In genomic region chr17:9241371-9241712, GRCh38 we compare ENCODE assay signal across 8 cellular contexts.
A peak's percentile ranks its signal among the peaks of the same experiment; 100 is the strongest.
DNase-seq lines count a peak whose midpoint lies in the region; ATAC-seq and TF ChIP-seq lines count a peak whose summit lies in the region.

No MANE protein-coding gene starts in this region.

- H3K27ac ChIP-seq in coronary artery (peak overlapping the region; percentile 98), subcutaneous abdominal adipose tissue (ENCODE audit: low read depth, low read length) (peak overlapping the region; percentile 94)

- peaks cover 1 to 6% (median 4%) of the 10 kb centered on the region in 3 donors for H3K4me1 Mint-ChIP-seq in IgD-negative memory B cell

- H3K9ac ChIP-seq in subcutaneous abdominal adipose tissue (ENCODE audit: low read length in 5 of 5): peak overlapping the region in 3 of 5 donors; percentile 42 to 77 (median 68)

- DNase-seq in coronary artery (ENCODE audit: low spot score): no peak
- DNase-seq in medulla oblongata (ENCODE audit: extremely low spot score): peak; percentile 88
- DNase-seq in DMS153 treated with DMSO at 0.1 percent for 48 hours (lab: John Stamatoyannopoulos, UW; ENCODE audit: unreplicated experiment): no peak
- no peak for DNase-seq in GM13976 (ENCODE audit: low spot score)
- no peak for DNase-seq in DMS53 treated with DMSO at 0.1 percent for 48 hours (lab: John Stamatoyannopoulos, UW; ENCODE audit: unreplicated experiment)

- no peak for TF ChIP-seq CTCF in coronary artery (IDR thresholded peaks at IDR 0.05)
- no peak for TF ChIP-seq CTCF in GM13976 (IDR thresholded peaks at IDR 0.05; ENCODE audit: borderline replicate concordance, control extremely low read depth, extremely low read depth, insufficient read depth, missing control alignments)

- no peaks in the 10 kb centered on the region for H3K36me3 ChIP-seq in subcutaneous abdominal adipose tissue (ENCODE audit: control insufficient read depth in 5 of 5, insufficient read depth in 5 of 5, low read length in 5 of 5)

- H3K4me3 ChIP-seq in coronary artery (peak overlapping the region; percentile 84), subcutaneous abdominal adipose tissue (ENCODE audit: low read depth in 1 of 5, low read length in 5 of 5) (peak overlapping the region in 1 of 5 donors; percentile 8)

- H3K4me3 Mint-ChIP-seq in IgD-negative memory B cell: peak overlapping the region; percentile 17 to 79 (median 64)

- no peaks in the 10 kb centered on the region for H3K9me3 Mint-ChIP-seq in IgD-negative memory B cell

- in situ Hi-C loops in GM13976 (cut with MboI; ENCODE audit: low sequenced_read_pairs, unreplicated experiment): no loop called here

- peaks cover 0 to 3% (median 0%) of the 10 kb centered on the region in 5 donors for H3K9me3 ChIP-seq in subcutaneous abdominal adipose tissue (ENCODE audit: control insufficient read depth in 5 of 5, low read length in 5 of 5)

- H3K36me3 Mint-ChIP-seq in IgD-negative memory B cell: peaks cover 2% of the 10 kb centered on the region

- no peaks in the 10 kb centered on the region for H3K27me3 ChIP-seq in subcutaneous abdominal adipose tissue (ENCODE audit: control insufficient read depth in 5 of 5, insufficient read depth in 4 of 5, low read length in 5 of 5)

- H3K27ac Mint-ChIP-seq in IgD-negative memory B cell: peak overlapping the region; percentile 8 to 47 (median 25)

- no peak for ATAC-seq in GM21515 (IDR thresholded peaks at IDR 0.05; ENCODE audit: unreplicated experiment)

- H3K27me3 Mint-ChIP-seq in IgD-negative memory B cell: no peaks in the 10 kb centered on the region

- peaks cover 6 to 70% (median 55%) of the 10 kb centered on the region in 5 donors for H3K4me1 ChIP-seq in subcutaneous abdominal adipose tissue (ENCODE audit: control insufficient read depth in 5 of 5, insufficient read depth in 5 of 5, low read length in 5 of 5)
